ENCODE assay signal across 8 cellular contexts in the genomic region with DNA sequence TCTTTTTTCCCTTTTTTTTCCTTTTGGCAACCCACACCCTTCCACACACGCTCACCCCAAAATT. TPM values are rescaled to one million over a fixed set of nuclear protein-coding genes. Genes with fewer than 3 reads are reported as not detected.
DNase-seq lines count a peak whose midpoint lies in the region; ATAC-seq lines count a peak whose summit lies in the region.

A gene (plus strand): TSS at position 21 of the 64 bp plus-strand sequence. CDS start 197 bp downstream, outside the sequence.

- peaks cover 6% of the 10 kb centered on the region for H3K27me3 Mint-ChIP-seq in activated T-helper 1 cell treated with anti-CD3 and anti-CD28 coated beads, Interleukin-12 subunit alpha, Interleukin-12 subunit beta, Interleukin-2, Interleukin-4 antibody, amounts not matched to agents 30 ng/mL and 10 ng/mL and 1 ng/mL, durations not matched to agents 14 hours and 24 hours and 36 hours (ENCODE audit: insufficient read depth)

- peaks cover 2% of the 10 kb centered on the region for H3K36me3 ChIP-seq in H7 (replicated peaks; ENCODE audit: control insufficient read depth, insufficient read depth, low read length)

- peak within 1 kb of the TSS; percentile 80 for H3K27ac Mint-ChIP-seq in activated T-helper 1 cell treated with anti-CD3 and anti-CD28 coated beads, Interleukin-12 subunit alpha, Interleukin-12 subunit beta, Interleukin-2, Interleukin-4 antibody, amounts not matched to agents 30 ng/mL and 10 ng/mL and 1 ng/mL, durations not matched to agents 14 hours and 24 hours and 36 hours

- H3K4me3 Mint-ChIP-seq in activated T-helper 1 cell treated with anti-CD3 and anti-CD28 coated beads, Interleukin-12 subunit alpha, Interleukin-12 subunit beta, Interleukin-2, Interleukin-4 antibody, amounts not matched to agents 30 ng/mL and 10 ng/mL and 1 ng/mL, durations not matched to agents 14 hours and 24 hours and 36 hours = peak within 1 kb of the TSS; percentile 85

- H3K9me3 Mint-ChIP-seq in activated T-helper 1 cell treated with anti-CD3 and anti-CD28 coated beads, Interleukin-12 subunit alpha, Interleukin-12 subunit beta, Interleukin-2, Interleukin-4 antibody, amounts not matched to agents 30 ng/mL and 10 ng/mL and 1 ng/mL, durations not matched to agents 14 hours and 24 hours and 36 hours = no peaks in the 10 kb centered on the region

- H3K36me3 Mint-ChIP-seq in activated T-helper 1 cell treated with anti-CD3 and anti-CD28 coated beads, Interleukin-12 subunit alpha, Interleukin-12 subunit beta, Interleukin-2, Interleukin-4 antibody, amounts not matched to agents 30 ng/mL and 10 ng/mL and 1 ng/mL, durations not matched to agents 14 hours and 24 hours and 36 hours (ENCODE audit: low read depth) = peaks cover 18% of the 10 kb centered on the region

- intact Hi-C loops in activated T-helper 1 cell treated with anti-CD3 and anti-CD28 coated beads, Interleukin-12 subunit alpha, Interleukin-12 subunit beta, Interleukin-2, Interleukin-4 antibody, amounts not matched to agents 30 ng/mL and 10 ng/mL and 1 ng/mL, durations not matched to agents 14 hours and 24 hours and 36 hours (cut with micrococcal nuclease) = loop anchor here (5.0 kb wide), 3 partner anchors 130 to 585 kb away; a partner anchor contains a TSS
- intact Hi-C loops in right cardiac atrium (cut with DNase I) = no loop called here

- H3K4me1 ChIP-seq in right cardiac atrium (ENCODE audit: control insufficient read depth, insufficient read depth, low read length) = peaks cover 8% of the 10 kb centered on the region

- no peaks in the 10 kb centered on the region for H3K9me3 ChIP-seq in right cardiac atrium (ENCODE audit: control insufficient read depth, low read length)

- H3K27ac ChIP-seq in right cardiac atrium (ENCODE audit: low read length) = peak within 1 kb of the TSS; percentile 75

- DNase-seq in H7 = no peak
- DNase-seq in activated T-helper 1 cell treated with anti-CD3 and anti-CD28 coated beads, Interleukin-12 subunit alpha, Interleukin-12 subunit beta, Interleukin-2, Interleukin-4 antibody, amounts not matched to agents 30 ng/mL and 10 ng/mL and 1 ng/mL, durations not matched to agents 14 hours and 24 hours and 36 hours (ENCODE audit: low spot score) = no peak
- no peak for DNase-seq in right cardiac atrium
- no peak for DNase-seq in skeletal muscle cell (ENCODE audit: low read depth)
- no peak for DNase-seq in NCI-H526 treated with DMSO at 0.1 percent for 48 hours (lab: John Stamatoyannopoulos, UW)
- DNase-seq in NCI-H2081 (lab: John Stamatoyannopoulos, UW) = no peak

- H3K4me3 ChIP-seq in H7 (ENCODE audit: insufficient read depth, low read depth, low read length) (peak within 1 kb of the TSS; percentile 82), right cardiac atrium (ENCODE audit: low read length) (peak within 1 kb of the TSS; percentile 87), skeletal muscle cell (ENCODE audit: low read depth, low read length) (peak within 1 kb of the TSS; percentile 90)

- 89% methylated on average over 1 of the region's 1 CpG for WGBS in right cardiac atrium

- no peaks in the 10 kb centered on the region for H3K27me3 ChIP-seq in H7 (ENCODE audit: control insufficient read depth, insufficient read depth, low read length)
- no peaks in the 10 kb centered on the region for H3K27me3 ChIP-seq in right cardiac atrium (ENCODE audit: control insufficient read depth, insufficient read depth)

- no peak for ATAC-seq in right cardiac atrium
- ATAC-seq in GM19397 (IDR thresholded peaks at IDR 0.05; ENCODE audit: unreplicated experiment) = no peak
- no peak for ATAC-seq in HG02610 (IDR thresholded peaks at IDR 0.05; ENCODE audit: unreplicated experiment)

- H3K4me1 Mint-ChIP-seq in activated T-helper 1 cell treated with anti-CD3 and anti-CD28 coated beads, Interleukin-12 subunit alpha, Interleukin-12 subunit beta, Interleukin-2, Interleukin-4 antibody, amounts not matched to agents 30 ng/mL and 10 ng/mL and 1 ng/mL, durations not matched to agents 14 hours and 24 hours and 36 hours (ENCODE audit: low read depth) = peaks cover 58% of the 10 kb centered on the region

RNA-seq across cellular contexts. Expression of the gene that starts here (rescaled TPM):
- 20.4 and 21.7 TPM in 2 replicates for total RNA-seq in H7 (2014; rRNA removed; shearing (Covaris generic))
- 13.6 and 15.5 TPM in 2 replicates for total RNA-seq in activated T-helper 1 cell treated with anti-CD3 and anti-CD28 coated beads, Interleukin-12 subunit alpha, Interleukin-12 subunit beta, Interleukin-2, Interleukin-4 antibody, amounts not matched to agents 30 ng/mL and 10 ng/mL and 1 ng/mL, durations not matched to agents 14 hours and 24 hours and 36 hours
- 10 to 100 TPM; 21.4 to 28.1 (median 24.7) TPM for total RNA-seq in right cardiac atrium
- 11.7 TPM for polyA plus RNA-seq in right cardiac atrium
